In the genomic region with DNA sequence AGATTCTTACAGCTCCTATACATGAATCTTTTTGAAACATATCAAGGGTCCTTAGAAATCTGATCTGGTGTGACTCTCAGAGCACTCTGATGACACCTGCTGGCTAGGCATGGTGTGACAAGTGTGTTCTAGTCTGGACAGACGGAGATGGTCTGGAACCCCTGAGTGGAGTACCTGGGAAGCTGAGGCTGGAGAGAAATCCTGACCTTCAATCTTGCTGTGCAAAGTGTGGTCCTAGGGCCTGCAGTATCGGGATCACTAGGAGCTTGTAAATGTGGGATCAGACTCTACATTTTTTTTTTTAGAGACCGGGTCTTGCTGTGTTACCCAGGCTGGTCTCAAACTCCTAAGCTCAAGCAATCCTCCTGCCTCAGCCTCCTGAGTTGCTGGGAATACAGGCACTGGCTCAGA, we compare ENCODE assay signal across 8 cellular contexts.
DNase-seq lines count a peak whose midpoint lies in the region; TF ChIP-seq lines count a peak whose summit lies in the region.

No MANE protein-coding gene starts in this region.

- H3K27me3 ChIP-seq in OCI-LY3 (ENCODE audit: low read depth, low read length): 0 out of 2 replicates have a peak, but pooled peaks cover 3% of the 10 kb centered on the region
- H3K27me3 ChIP-seq in esophagus muscularis mucosa: peaks cover 0 to 13% (median 0%) of the 10 kb centered on the region in 4 donors
- no peaks in the 10 kb centered on the region for H3K27me3 ChIP-seq in neural cell (ENCODE audit: insufficient read depth, low read depth, low read length)
- H3K27me3 ChIP-seq in stomach: no peaks in the 10 kb centered on the region

- H2AFZ ChIP-seq in OCI-LY3 (ENCODE audit: low read depth, low read length) (no peak overlapping the region), neural cell (ENCODE audit: low read depth, low read length) (no peak overlapping the region)

- H3K4me2 ChIP-seq in OCI-LY3 (ENCODE audit: low read length): no peak overlapping the region
- no peak overlapping the region for H3K4me2 ChIP-seq in neural cell (ENCODE audit: low read length)

- intact Hi-C loops in esophagus muscularis mucosa (cut with DNase I): loop anchor here (2.0 kb wide), 1 partner anchor 382 kb away; no protein-coding TSS in a partner anchor
- intact Hi-C loops in stomach (cut with DNase I; ENCODE audit: low total_unique reads): loop anchor here (10.0 kb wide), 1 partner anchor 226 kb away; no protein-coding TSS in a partner anchor

- H3K9ac ChIP-seq in OCI-LY3 (ENCODE audit: low read length): no peak overlapping the region
- H3K9ac ChIP-seq in neural cell (ENCODE audit: low read length): no peak overlapping the region

- peak; percentile 74 for TF ChIP-seq CTCF in GM13976 (IDR thresholded peaks at IDR 0.05; ENCODE audit: borderline replicate concordance, control extremely low read depth, extremely low read depth, insufficient read depth, missing control alignments)
- peak; percentile 72 for TF ChIP-seq CTCF in OCI-LY3 (IDR thresholded peaks at IDR 0.05; ENCODE audit: low read depth, low read length)
- TF ChIP-seq CTCF in esophagus muscularis mucosa (IDR thresholded peaks at IDR 0.05): peak; percentile 66 to 84 (median 67)
- peak; percentile 78 for TF ChIP-seq CTCF in neural cell (IDR thresholded peaks at IDR 0.05; ENCODE audit: poor library complexity, severe bottlenecking)
- TF ChIP-seq CTCF in stomach (IDR thresholded peaks at IDR 0.05): peak in 5 of 7 experiments; percentile 70 to 79 (median 73)

- WGBS in esophagus muscularis mucosa: 45% methylated on average over 3 of the region's 3 CpGs
- 33 to 46% (median 35%) methylated on average over 3 of the region's 3 CpGs for WGBS in stomach, 5 donors

- peak; percentile 82 for TF ChIP-seq RAD21 in neural cell (conservative IDR thresholded peaks at IDR 0.05)

- no peak for TF ChIP-seq EP300 in esophagus muscularis mucosa (IDR thresholded peaks at IDR 0.05)
- no peak for TF ChIP-seq EP300 in neural cell (conservative IDR thresholded peaks at IDR 0.05; ENCODE audit: poor library complexity, severe bottlenecking)
- no peak for TF ChIP-seq EP300 in stomach (IDR thresholded peaks at IDR 0.05)

- no peaks in the 10 kb centered on the region for H3K9me2 ChIP-seq in neural cell (ENCODE audit: insufficient read depth, low read length)

- TF ChIP-seq POLR2A in esophagus muscularis mucosa (IDR thresholded peaks at IDR 0.05; ENCODE audit: low read depth) (no peak), stomach (IDR thresholded peaks at IDR 0.05) (no peak)

- H3F3A ChIP-seq in neural cell (ENCODE audit: insufficient read depth, low read length, poor library complexity, severe bottlenecking): no peaks in the 10 kb centered on the region

- H3K4me3 ChIP-seq in OCI-LY3 (ENCODE audit: low read length): no peak overlapping the region
- no peak overlapping the region for H3K4me3 ChIP-seq in esophagus muscularis mucosa
- no peak overlapping the region for H3K4me3 ChIP-seq in neural cell (ENCODE audit: low read length)
- no peak overlapping the region for H3K4me3 ChIP-seq in stomach

- H3K9me3 ChIP-seq in OCI-LY3 (ENCODE audit: insufficient read depth, low read length) (no peaks in the 10 kb centered on the region), esophagus muscularis mucosa (no peaks in the 10 kb centered on the region), neural cell (ENCODE audit: low read length) (no peaks in the 10 kb centered on the region), stomach (no peaks in the 10 kb centered on the region)

- no peak overlapping the region for H3K27ac ChIP-seq in OCI-LY3 (ENCODE audit: low read length)
- no peak overlapping the region for H3K27ac ChIP-seq in esophagus muscularis mucosa (replicated peaks in 1 of 4)
- H3K27ac ChIP-seq in neural cell (ENCODE audit: low read length): no peak overlapping the region
- H3K27ac ChIP-seq in stomach: no peak overlapping the region

- in situ Hi-C loops in GM13976 (cut with MboI; ENCODE audit: low sequenced_read_pairs, unreplicated experiment): loop anchor here (10.0 kb wide), 2 partner anchors 376 to 466 kb away; no protein-coding TSS in a partner anchor

- H3K79me2 ChIP-seq in OCI-LY3 (ENCODE audit: low read length): no peaks in the 10 kb centered on the region
- H3K79me2 ChIP-seq in neural cell (replicated peaks; ENCODE audit: insufficient read depth, low read length): no peaks in the 10 kb centered on the region

- DNase-seq in A172 (ENCODE audit: low spot score): peak; percentile 74
- peak; percentile 62 for DNase-seq in GM13976 (ENCODE audit: low spot score)
- DNase-seq in HT-29 (ENCODE audit: low spot score): peak; percentile 70
- peak; percentile 74 for DNase-seq in activated T-cell treated with anti-CD3 and anti-CD28 coated beads for 1 hour (ENCODE audit: low read depth)
- no peak for DNase-seq in esophagus muscularis mucosa (ENCODE audit: extremely low spot score)
- DNase-seq in stomach: peak; percentile 75

- H3K4me1 ChIP-seq in OCI-LY3 (ENCODE audit: low read length): peaks cover 2% of the 10 kb centered on the region; the same call in 1 of the 2 replicates
- H3K4me1 ChIP-seq in esophagus muscularis mucosa: no peaks in the 10 kb centered on the region
- no peaks in the 10 kb centered on the region for H3K4me1 ChIP-seq in stomach

- H4K20me1 ChIP-seq in OCI-LY3 (ENCODE audit: insufficient read depth, low read length) (no peaks in the 10 kb centered on the region), neural cell (ENCODE audit: insufficient read depth) (no peaks in the 10 kb centered on the region)

- no peaks in the 10 kb centered on the region for H3K36me3 ChIP-seq in OCI-LY3 (replicated peaks; ENCODE audit: low read depth, low read length)
- H3K36me3 ChIP-seq in esophagus muscularis mucosa: no peaks in the 10 kb centered on the region
- H3K36me3 ChIP-seq in neural cell (ENCODE audit: insufficient read depth, low read length): no peaks in the 10 kb centered on the region
- no peaks in the 10 kb centered on the region for H3K36me3 ChIP-seq in stomach

TF ChIP-seq in neural cell, 6 proteins besides CTCF, POLR2A, EP300 and RAD21:
- no peak for TF ChIP-seq MXI1 (conservative IDR thresholded peaks at IDR 0.05; ENCODE audit: poor library complexity, severe bottlenecking)
- TF ChIP-seq POLR2AphosphoS5 (IDR thresholded peaks at IDR 0.05): no peak
- TF ChIP-seq EZH2 (IDR thresholded peaks at IDR 0.05; ENCODE audit: borderline replicate concordance, insufficient read depth, low read length, poor library complexity, severe bottlenecking): no peak
- TF ChIP-seq SMC3 (conservative IDR thresholded peaks at IDR 0.05; ENCODE audit: poor library complexity): peak; percentile 87
TF ChIP-seq in neural cell: peak in this region for 1.
